ENCODE assay signal across 18 cellular contexts in genomic region chr9:128271112-128271511, GRCh38. TPM values are rescaled to one million over a fixed set of nuclear protein-coding genes. Genes with fewer than 3 reads are reported as not detected.
A peak's percentile ranks its signal among the peaks of the same experiment; 100 is the strongest.
DNase-seq lines count a peak whose midpoint lies in the region; TF ChIP-seq lines count a peak whose summit lies in the region.
"Had no signal": no experiment of that assay in that cellular context is flagged by ENCODE, and none has a peak within 500 bp of the region (broad histone marks: within the 10 kb centered on the region; RNA-seq: fewer than 3 reads in every experiment).

No MANE protein-coding gene starts in this region.

- no TSS peak for BruUV-seq in MCF 10A (replicated peaks; lab: Mats Ljungman, UMichigan)

- H3K4me3 ChIP-seq in esophagus squamous epithelium (no peak overlapping the region), skin epidermis (no peak overlapping the region), HAP-1 (no peak overlapping the region)
- H3K4me3 ChIP-seq: SJSA1 had no signal

- H3K36me3 ChIP-seq in esophagus squamous epithelium: peaks cover 13 to 67% (median 15%) of the 10 kb centered on the region in 3 donors
- H3K36me3 ChIP-seq in HAP-1 (replicated peaks): peaks cover 11% of the 10 kb centered on the region

- no peak for TF ChIP-seq POLR2A in esophagus squamous epithelium (IDR thresholded peaks at IDR 0.05)

- TF ChIP-seq CTCF in MCF 10A (IDR thresholded peaks at IDR 0.05; ENCODE audit: unreplicated experiment) (no peak), esophagus squamous epithelium (IDR thresholded peaks at IDR 0.05) (no peak)

- H3K9me3 ChIP-seq in esophagus squamous epithelium: no peaks in the 10 kb centered on the region
- no peaks in the 10 kb centered on the region for H3K9me3 ChIP-seq in HAP-1
- H3K9me3 ChIP-seq: SJSA1 had no signal

- peak overlapping the region; percentile 42 to 80 (median 64) for H3K27ac ChIP-seq in esophagus squamous epithelium
- peak overlapping the region in 12 of 21 experiments; percentile 1 to 49 (median 28) for H3K27ac ChIP-seq in skin epidermis
- H3K27ac ChIP-seq: SJSA1 had no signal

- in situ Hi-C loops in HAP-1 (cut with MboI; ENCODE audit: low sequenced_read_pairs): no loop called here

- POLR2A ChIA-PET in MCF 10A (lab: Yijun Ruan, JAX): no interaction called here

- H3K9me3 Mint-ChIP-seq in MCF 10A (ENCODE audit: unreplicated experiment): no peaks in the 10 kb centered on the region
- H3K9me3 Mint-ChIP-seq: CD4-positive, alpha-beta T cell had no signal

- WGBS in esophagus squamous epithelium, 2 donors: 17 to 40% methylated on average over 1 of the region's 3 CpGs

- no peak overlapping the region for H3K4me3 Mint-ChIP-seq in MCF 10A (ENCODE audit: unreplicated experiment)
- H3K4me3 Mint-ChIP-seq: CD4-positive, alpha-beta T cell had no signal

- CTCF ChIA-PET in MCF 10A (lab: Yijun Ruan, JAX): interaction anchor here (0.6 kb wide), 3 partner anchors 28 to 364 kb away, joined by 3 read pairs; no protein-coding TSS in a partner anchor

- H3K27me3 ChIP-seq in esophagus squamous epithelium (no peaks in the 10 kb centered on the region), HAP-1 (ENCODE audit: low read depth) (no peaks in the 10 kb centered on the region)
- H3K27me3 ChIP-seq: SJSA1 had no signal

- H3K4me1 Mint-ChIP-seq in MCF 10A (ENCODE audit: insufficient read depth, unreplicated experiment): peaks cover 10% of the 10 kb centered on the region

- DNase-seq in HT-29 (ENCODE audit: low spot score) (peak; percentile 24), MCF 10A (ENCODE audit: unreplicated experiment) (peak; percentile 44), esophagus squamous epithelium (lab: John Stamatoyannopoulos, UW) (no peak), HAP-1 (ENCODE audit: low spot score in 2 of 2) (no peak), medulla oblongata (ENCODE audit: extremely low spot score) (no peak)
- DNase-seq in NK-92 treated with Interleukin-12 subunit alpha and Interleukin-12 subunit beta, amount 100 ng/mL, for 24 hours (lab: John Stamatoyannopoulos, UW): no peak
- no peak for DNase-seq in stimulated activated naive CD4-positive, alpha-beta T cell (lab: John Stamatoyannopoulos, UW)
- DNase-seq: ACHN; CD4-positive, alpha-beta T cell; DND-41; GDM1; KG1; NCI-H1436; NCI-H2029 treated with DMSO at 0.1 percent for 48 hours; NCI-H510A treated with DMSO at 0.1 percent for 48 hours; RPMI8226 had no signal

- H3K4me1 ChIP-seq in esophagus squamous epithelium (peaks cover 16 to 74% (median 21%) of the 10 kb centered on the region in 3 donors), HAP-1 (no peaks in the 10 kb centered on the region)

- intact Hi-C loops in MCF 10A (cut with micrococcal nuclease) (no loop called here), esophagus squamous epithelium (cut with DNase I) (no loop called here)

- H3K27me3 Mint-ChIP-seq in MCF 10A (ENCODE audit: insufficient read depth, unreplicated experiment): no peaks in the 10 kb centered on the region
- H3K27me3 Mint-ChIP-seq: CD4-positive, alpha-beta T cell had no signal

- H3K27ac Mint-ChIP-seq in MCF 10A (ENCODE audit: low read depth, unreplicated experiment): no peak overlapping the region
- H3K27ac Mint-ChIP-seq: CD4-positive, alpha-beta T cell had no signal

- H3K36me3 Mint-ChIP-seq in MCF 10A (ENCODE audit: insufficient read depth, unreplicated experiment): peaks cover 34% of the 10 kb centered on the region

RNA-seq across cellular contexts. Expression of gene GOLGA2, which starts 4.7 kb away (rescaled TPM):
- total RNA-seq in HT-29 (2014; rRNA removed; shearing (Covaris generic)): 59.0 and 63.4 TPM in 2 replicates
- total RNA-seq in MCF 10A (2022): 124 and 147 TPM in 2 replicates
- 10 to 100 TPM; 76.1 to 92.0 (median 89.2) TPM for total RNA-seq in esophagus squamous epithelium

RNA-seq across cellular contexts. Expression of gene SWI5, which starts 5.0 kb away (rescaled TPM):
- total RNA-seq in HT-29 (2014; rRNA removed; shearing (Covaris generic)): 51.4 and 52.6 TPM in 2 replicates
- total RNA-seq in MCF 10A (2022) (27.7 and 39.0 TPM in 2 replicates), esophagus squamous epithelium (10 to 100 TPM; 15.2 to 28.2 (median 17.5) TPM)

RNA-seq across cellular contexts. Expression of gene TRUB2, which starts 51.1 kb away (rescaled TPM):
- 66.9 and 69.8 TPM in 2 replicates for total RNA-seq in HT-29 (2014; rRNA removed; shearing (Covaris generic))
- total RNA-seq in MCF 10A (2022) (36.1 and 37.6 TPM in 2 replicates), esophagus squamous epithelium (10 to 100 TPM; 13.2 to 15.6 (median 15.3) TPM)

RNA-seq across cellular contexts. Expression of gene COQ4, which starts 51.5 kb away (rescaled TPM):
- 71.3 and 76.1 TPM in 2 replicates for total RNA-seq in HT-29 (2014; rRNA removed; shearing (Covaris generic))
- total RNA-seq in MCF 10A (2022) (57.1 and 58.9 TPM in 2 replicates), esophagus squamous epithelium (10 to 100 TPM; 55.5 to 89.2 (median 77.9) TPM)

Comparison
In these comparisons a context has a peak if more than half of its experiments do, and no peak if none do; other contexts are left out.
1. DNase-seq: peak in HT-29 (single experiment) and MCF 10A (single experiment); none in esophagus squamous epithelium (single experiment), HAP-1 (0 of 2), NK-92 treated with Interleukin-12 subunit alpha and Interleukin-12 subunit beta, amount 100 ng/mL, for 24 hours (single experiment), stimulated activated naive CD4-positive, alpha-beta T cell (0 of 6) and medulla oblongata (single experiment).